Comparison of ENCODE assay signal across 1 cellular context in genomic region chr2:8526403-8526696, GRCh38.
TF ChIP-seq lines count a peak whose summit lies in the region.

No MANE protein-coding gene starts in this region.

TF ChIP-seq in K562, 482 proteins besides CTCF, POLR2A, EP300 and RAD21 (continued from another document):
- TF ChIP-seq CHAMP1 (IDR thresholded peaks at IDR 0.05) (no peak), NR2F6 (CRISPR knock-in tag; IDR thresholded peaks at IDR 0.05) (no peak), ZKSCAN1 (IDR thresholded peaks at IDR 0.05; ENCODE audit: low read depth, low read length) (no peak), ZNF740 (CRISPR knock-in tag; IDR thresholded peaks at IDR 0.05) (peak; percentile 78), ZNF740 (tag; IDR thresholded peaks at IDR 0.05) (no peak), ARID3A (IDR thresholded peaks at IDR 0.05; ENCODE audit: borderline replicate concordance, low read depth, low read length) (no peak), PATZ1 (CRISPR knock-in tag; IDR thresholded peaks at IDR 0.05; ENCODE audit: borderline replicate concordance) (no peak), ZNF57 (CRISPR knock-in tag; IDR thresholded peaks at IDR 0.05) (no peak), ZFX (CRISPR knock-in tag; IDR thresholded peaks at IDR 0.05) (0 out of 2 replicates have a peak, but pooled peaks have one; percentile 1), BHLHE40 (IDR thresholded peaks at IDR 0.05; ENCODE audit: low read length) (no peak), TSHZ1 (CRISPR knock-in tag; IDR thresholded peaks at IDR 0.05) (no peak), ZNF449 (CRISPR knock-in tag; IDR thresholded peaks at IDR 0.05) (no peak), ZNF609 (CRISPR knock-in tag; IDR thresholded peaks at IDR 0.05; ENCODE audit: borderline replicate concordance) (no peak), GABPB1 (CRISPR knock-in tag; IDR thresholded peaks at IDR 0.05) (no peak), MAFF (IDR thresholded peaks at IDR 0.05; ENCODE audit: low read length) (no peak), EGR1 (conservative IDR thresholded peaks at IDR 0.05) (peak; percentile 74), HDGF (IDR thresholded peaks at IDR 0.05) (no peak), VEZF1 (CRISPR knock-in tag; IDR thresholded peaks at IDR 0.05) (peak; percentile 62), BRF1 (IDR thresholded peaks at IDR 0.05; ENCODE audit: borderline replicate concordance, extremely low read depth, insufficient read length) (no peak), CREB1 (IDR thresholded peaks at IDR 0.05) (peak; percentile 33; the same call in 1 of the 2 replicates), CREB1 (CRISPR knock-in tag; IDR thresholded peaks at IDR 0.05) (no peak), TRIM28 (IDR thresholded peaks at IDR 0.05) (no peak), OTX1 (CRISPR knock-in tag; IDR thresholded peaks at IDR 0.05) (no peak), ASH1L (IDR thresholded peaks at IDR 0.05; ENCODE audit: borderline replicate concordance, low read depth, partially characterized antibody) (no peak), NCOR1 (IDR thresholded peaks at IDR 0.05) (no peak), CSDE1 (IDR thresholded peaks at IDR 0.05) (no peak)
TF ChIP-seq in K562: peak in this region for 8.
